Comparison of ENCODE assay signal across 15 cellular contexts in the genomic region with DNA sequence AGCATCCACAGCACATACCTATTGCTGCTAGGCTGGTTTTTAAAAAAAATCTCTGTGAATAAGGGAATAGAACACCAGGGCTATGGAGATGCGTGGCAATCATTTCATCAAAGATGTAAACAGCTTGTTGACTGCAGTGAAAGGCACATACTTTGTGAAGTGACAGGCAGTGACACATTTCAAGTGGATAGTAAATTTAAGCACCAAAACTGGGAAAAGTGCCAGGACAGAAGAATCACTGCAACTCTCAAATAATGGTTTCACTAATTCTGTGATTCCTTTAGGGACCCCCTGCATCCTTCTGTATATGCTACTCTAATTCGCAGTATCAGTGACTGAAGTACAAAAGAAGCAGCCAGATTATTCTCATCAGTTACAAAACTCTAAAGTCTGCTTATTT.
DNase-seq lines count a peak whose midpoint lies in the region; ATAC-seq and TF ChIP-seq lines count a peak whose summit lies in the region.
"Had no signal": no experiment of that assay in that cellular context is flagged by ENCODE, and none has a peak within 500 bp of the region (broad histone marks: within the 10 kb centered on the region; RNA-seq: fewer than 3 reads in every experiment).

No MANE protein-coding gene starts in this region.

- peaks cover 89% of the 10 kb centered on the region for H3K4me1 ChIP-seq in A673 (ENCODE audit: insufficient read depth, low read length, poor library complexity, severe bottlenecking)
- peaks cover 24% of the 10 kb centered on the region for H3K4me1 ChIP-seq in fibroblast of lung (ENCODE audit: control insufficient read depth, extremely low read depth, insufficient read depth, low read length)
- H3K4me1 ChIP-seq in transverse colon = peaks cover 0 to 20% (median 2%) of the 10 kb centered on the region in 4 donors

- no peak for TF ChIP-seq CTCF in A673 (conservative IDR thresholded peaks at IDR 0.05; ENCODE audit: low read depth, low read length)
- no peak for TF ChIP-seq CTCF in fibroblast of lung (conservative IDR thresholded peaks at IDR 0.05 in 1 of 2, IDR thresholded peaks at IDR 0.05 in 1 of 2; ENCODE audit: low read depth in 1 of 2, low read length in 2 of 2)
- TF ChIP-seq CTCF in transverse colon (IDR thresholded peaks at IDR 0.05) = no peak

- peak; percentile 93 for DNase-seq in A673 (ENCODE audit: low spot score)
- peak; percentile 14 for DNase-seq in COR-L47 (lab: John Stamatoyannopoulos, UW)
- DNase-seq in RKO (ENCODE audit: low spot score) = peak; percentile 57
- no peak for DNase-seq in fibroblast of lung (ENCODE audit: low read depth in 2 of 2)
- no peak for DNase-seq in transverse colon
- no peak for DNase-seq in ecto neural progenitor cell (ENCODE audit: low spot score)
- DNase-seq in superior temporal gyrus (ENCODE audit: extremely low spot score) = no peak
- DNase-seq: activated CD4-positive, alpha-beta T cell treated with anti-CD3 and anti-CD28 coated beads, Interleukin-2, amount 50 U/mL, for 4 hours; activated naive CD4-positive, alpha-beta T cell treated with anti-CD3 and anti-CD28 coated beads, Interleukin-2, amount 10 ng/mL, durations not matched to agents 7 days and 5 days; CD4-positive, alpha-beta memory T cell; cerebellar nuclear complex; left colon; NCI-H510A treated with DMSO at 0.1 percent for 48 hours; T-helper 9 cell had no signal

- H3K36me3 ChIP-seq in A673 (ENCODE audit: insufficient read depth, low read length, poor library complexity, severe bottlenecking) (peaks cover 82% of the 10 kb centered on the region), fibroblast of lung (ENCODE audit: control insufficient read depth, insufficient read depth, low read length) (peaks cover 36% of the 10 kb centered on the region), transverse colon (peaks cover 0 to 45% (median 7%) of the 10 kb centered on the region in 4 donors)

- no peak for ATAC-seq in HG03521 (IDR thresholded peaks at IDR 0.05; ENCODE audit: unreplicated experiment)
- ATAC-seq: left colon had no signal

- H3K4me3 ChIP-seq in A673 (ENCODE audit: low read depth, low read length, poor library complexity, severe bottlenecking) (no peak overlapping the region), fibroblast of lung (replicated peaks in 1 of 4; ENCODE audit: control extremely low read depth in 1 of 4, insufficient read depth in 1 of 4, low read depth in 3 of 4, low read length in 4 of 4) (no peak overlapping the region), transverse colon (no peak overlapping the region)

- WGBS in transverse colon (ENCODE audit: low coverage in 1 of 2), 2 donors = 90 to 95% methylated on average over 1 to 2 of the region's 2 CpGs

- POLR2A ChIA-PET in A673 (lab: Charles Lee; ENCODE audit: low non-redundant PET) = interaction anchor here (0.7 kb wide), 1 partner anchor 186 kb away, joined by 5 read pairs; no protein-coding TSS in a partner anchor

- H3K79me2 ChIP-seq in fibroblast of lung (ENCODE audit: control insufficient read depth, insufficient read depth, low read length) = peaks cover 85% of the 10 kb centered on the region

- CTCF ChIA-PET in A673 (lab: Charles Lee) = no interaction called here

- peak overlapping the region; percentile 62 for H3K27ac ChIP-seq in A673 (ENCODE audit: low read depth, low read length, poor library complexity, severe bottlenecking)
- peak overlapping the region; percentile 15 for H3K27ac ChIP-seq in fibroblast of lung (ENCODE audit: insufficient read depth, low read length)
- H3K27ac ChIP-seq in transverse colon = no peak overlapping the region

- no peak for TF ChIP-seq EP300 in transverse colon (IDR thresholded peaks at IDR 0.05; ENCODE audit: low read depth)

- in situ Hi-C loops in transverse colon (cut with MboI; ENCODE audit: low pct_ligation_motif_present in 1 of 4, low pct_unique_long_range_greater_than_20kb in 1 of 4, low sequenced_read_pairs in 3 of 4) = loop anchor here in 2 of 4 donors (25.0 kb wide), 3 partner anchors 158 to 533 kb away; no protein-coding TSS in a partner anchor

- H3K9me3 ChIP-seq in A673 (ENCODE audit: low read depth, low read length, poor library complexity, severe bottlenecking) (no peaks in the 10 kb centered on the region), fibroblast of lung (ENCODE audit: control insufficient read depth, insufficient read depth, low read depth, low read length) (no peaks in the 10 kb centered on the region), transverse colon (no peaks in the 10 kb centered on the region)

- no peak overlapping the region for H2AFZ ChIP-seq in fibroblast of lung (ENCODE audit: low read length)

- intact Hi-C loops in A673 (cut with micrococcal nuclease; ENCODE audit: unreplicated experiment) = no loop called here
- intact Hi-C loops in transverse colon (cut with DNase I; ENCODE audit: low total_unique reads) = no loop called here

- no peak overlapping the region for H3K4me2 ChIP-seq in fibroblast of lung (ENCODE audit: extremely low read depth, insufficient read depth, low read length)

- peaks cover 2% of the 10 kb centered on the region for H4K20me1 ChIP-seq in fibroblast of lung (ENCODE audit: control insufficient read depth, extremely low read depth, insufficient read depth, low read length)

- H3K27me3 ChIP-seq in A673 (replicated peaks; ENCODE audit: insufficient read depth, low read depth, low read length, poor library complexity) (no peaks in the 10 kb centered on the region), fibroblast of lung (ENCODE audit: control insufficient read depth, insufficient read depth, low read length) (no peaks in the 10 kb centered on the region), transverse colon (no peaks in the 10 kb centered on the region)

- no peak overlapping the region for H3K9ac ChIP-seq in fibroblast of lung (ENCODE audit: insufficient read depth, low read length)

- no peak for TF ChIP-seq POLR2A in transverse colon (IDR thresholded peaks at IDR 0.05)

- no TSS peak for BruUV-seq in A673 (replicated peaks; lab: Mats Ljungman, UMichigan)

Comparison
In these comparisons a context has a peak if more than half of its experiments do, and no peak if none do; other contexts are left out.
1. DNase-seq: peak in A673 (single experiment), COR-L47 (single experiment) and RKO (single experiment); none in fibroblast of lung (0 of 2), transverse colon (single experiment), ecto neural progenitor cell (single experiment) and superior temporal gyrus (single experiment).
2. H3K27ac ChIP-seq: peak in A673 (single experiment) and fibroblast of lung (single experiment); none in transverse colon (0 of 4).